14 cellular contexts compared by ENCODE assay signal in the genomic region with DNA sequence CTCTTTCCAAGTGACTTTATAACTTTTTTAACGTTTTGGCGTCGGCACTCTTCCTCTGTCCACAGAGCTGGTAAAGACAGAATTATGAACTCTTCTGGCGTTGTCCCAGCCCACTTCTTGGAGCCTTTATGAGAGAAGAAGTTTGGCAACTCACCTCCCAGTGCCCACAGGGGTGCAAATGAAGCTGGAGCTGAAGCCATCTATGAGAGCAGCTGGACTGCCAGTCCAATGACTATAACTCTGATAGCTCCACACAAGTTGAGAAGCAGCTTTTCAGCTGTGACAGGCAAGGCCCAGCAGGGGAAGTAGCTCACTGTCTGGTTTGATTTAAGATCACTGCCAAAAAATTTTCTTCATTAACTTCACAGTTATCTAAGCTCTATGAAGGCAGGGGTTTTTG. TPM values are rescaled to one million over a fixed set of nuclear protein-coding genes. Genes with fewer than 3 reads are reported as not detected.
DNase-seq lines count a peak whose midpoint lies in the region; ATAC-seq, FAIRE-seq and TF ChIP-seq lines count a peak whose summit lies in the region.
"Had no signal": no experiment of that assay in that cellular context is flagged by ENCODE, and none has a peak within 500 bp of the region (broad histone marks: within the 10 kb centered on the region; RNA-seq: fewer than 3 reads in every experiment).

No MANE protein-coding gene starts in this region.

- no peak for ATAC-seq in HG03280 (IDR thresholded peaks at IDR 0.05; ENCODE audit: unreplicated experiment)
- ATAC-seq in HG02623 (IDR thresholded peaks at IDR 0.05; ENCODE audit: unreplicated experiment): no peak
- ATAC-seq: activated CD8-positive, alpha-beta T cell treated with anti-CD3 and anti-CD28 coated beads, Interleukin-2, amount 10 ng/mL, durations not matched to agents 7 days and 5 days; CD8-positive, alpha-beta T cell had no signal

- DNase-seq in LNCaP clone FGC (ENCODE audit: low read depth): no peak
- DNase-seq in SK-MEL-5 (ENCODE audit: low read depth, low spot score): peak; percentile 28
- peak; percentile 32 for DNase-seq in globus pallidus (ENCODE audit: low spot score)
- DNase-seq in pons (ENCODE audit: low spot score): peak; percentile 48
- DNase-seq in BE2C: no peak
- no peak for DNase-seq in urothelium cell line (ENCODE audit: low spot score)
- DNase-seq: activated gamma-delta T cell; CD8-positive, alpha-beta T cell; GF-D8; naive B cell had no signal

- in situ Hi-C loops in SK-MEL-5 (cut with HindIII; ENCODE audit: low pct_unique_long_range_greater_than_20kb, low sequenced_read_pairs): no loop called here

- no peaks in the 10 kb centered on the region for H3K4me1 ChIP-seq in BE2C

- TF ChIP-seq CTCF in LNCaP clone FGC (IDR thresholded peaks at IDR 0.05; ENCODE audit: control insufficient read depth, extremely low read depth, insufficient read depth) (peak; percentile 26), BE2C (IDR thresholded peaks at IDR 0.05; ENCODE audit: low read depth, low read length) (no peak)

- no peak for FAIRE-seq in urothelium cell line (lab: Jason Lieb, UNC)

- no peaks in the 10 kb centered on the region for H3K27me3 ChIP-seq in BE2C

- no peaks in the 10 kb centered on the region for H3K36me3 ChIP-seq in BE2C

- no peaks in the 10 kb centered on the region for H3K9me3 ChIP-seq in BE2C

- H3K4me3 ChIP-seq in LNCaP clone FGC (ENCODE audit: low read depth, low read length): no peak overlapping the region
- no peak overlapping the region for H3K4me3 ChIP-seq in BE2C (ENCODE audit: low read depth, low read length)
- H3K4me3 ChIP-seq: skin epidermis had no signal

RNA-seq across cellular contexts. Expression of gene FZD1, which starts 23.5 kb away (rescaled TPM):
- total RNA-seq in SK-MEL-5 (2014; rRNA removed; shearing (Covaris generic)): 3.1 and 3.4 TPM in 2 replicates
- polyA plus RNA-seq in SK-MEL-5 (2015; cell fraction: cytosol; rRNA removed): 7.2 and 10.0 TPM in 2 replicates
- polyA plus RNA-seq in SK-MEL-5 (2015; cell fraction: nucleus; rRNA removed): 2.5 TPM in 2 replicates
- polyA plus RNA-seq in BE2C (2012; ENCODE audit: insufficient read depth, insufficient read length, low read depth): 1.1 TPM
- total RNA-seq: CD8-positive, alpha-beta T cell had no signal

Comparison
In these comparisons a context has a peak if more than half of its experiments do, and no peak if none do; other contexts are left out.
1. DNase-seq: peak in SK-MEL-5 (single experiment), globus pallidus (single experiment) and pons (single experiment); none in LNCaP clone FGC (single experiment), BE2C (single experiment) and urothelium cell line (single experiment).